ENCODE assay signal across 30 cellular contexts in the genomic region with DNA sequence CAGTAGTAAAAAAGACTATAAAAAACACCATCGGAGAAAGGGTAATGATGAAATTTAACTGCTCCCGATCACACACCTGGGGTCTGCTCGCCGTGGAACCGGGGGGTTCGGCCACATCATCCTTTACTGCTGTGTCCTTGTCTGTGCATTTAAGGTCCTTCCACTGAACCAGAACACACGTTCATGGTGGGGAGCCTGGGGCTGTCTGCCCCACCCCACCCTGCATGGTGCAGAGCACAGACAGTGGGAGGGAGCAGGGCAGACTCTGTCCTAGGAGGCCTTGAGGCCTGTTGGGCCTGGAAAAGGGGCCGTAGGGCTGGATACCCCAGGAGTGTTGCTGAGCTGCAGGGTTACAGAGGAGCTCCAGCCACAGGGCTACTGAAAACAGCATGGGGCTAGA.
"Had no signal": no experiment of that assay in that cellular context is flagged by ENCODE, and none has a peak within 500 bp of the region (broad histone marks: within the 10 kb centered on the region; RNA-seq: fewer than 3 reads in every experiment).

No MANE protein-coding gene starts in this region.

- H3K4me1 ChIP-seq: colonic mucosa had no signal

- H3K9me3 Mint-ChIP-seq: activated CD4-positive, alpha-beta memory T cell treated with anti-CD3 and anti-CD28 coated beads, Interleukin-2, amount 10 ng/mL, durations not matched to agents 7 days and 5 days; activated naive CD4-positive, alpha-beta T cell treated with anti-CD3 and anti-CD28 coated beads, Interleukin-2, amount 10 ng/mL, durations not matched to agents 7 days and 5 days; activated naive CD8-positive, alpha-beta T cell treated with anti-CD3 and anti-CD28 coated beads, Interleukin-2, amount 50 U/mL, for 24 hours; T-cell had no signal

- ATAC-seq: activated CD8-positive, alpha-beta memory T cell treated with anti-CD3 and anti-CD28 coated beads, Interleukin-2, amount 10 ng/mL, durations not matched to agents 7 days and 5 days; activated naive CD8-positive, alpha-beta T cell treated with anti-CD3 and anti-CD28 coated beads, Interleukin-2, amount 50 U/mL, for 24 hours; Panc1; T-cell had no signal

- H3K27ac ChIP-seq: brain microvascular endothelial cell, colonic mucosa, VCaP had no signal

- H3K9me3 ChIP-seq: colonic mucosa, MG63 had no signal

- H3K4me1 Mint-ChIP-seq: activated CD4-positive, alpha-beta memory T cell treated with anti-CD3 and anti-CD28 coated beads, Interleukin-2, amount 10 ng/mL, durations not matched to agents 7 days and 5 days; activated CD8-positive, alpha-beta memory T cell treated with anti-CD3 and anti-CD28 coated beads, Interleukin-2, amount 10 ng/mL, durations not matched to agents 7 days and 5 days; activated naive CD4-positive, alpha-beta T cell treated with anti-CD3 and anti-CD28 coated beads, Interleukin-2, amount 10 ng/mL, durations not matched to agents 7 days and 5 days; activated naive CD8-positive, alpha-beta T cell treated with anti-CD3 and anti-CD28 coated beads, Interleukin-2, amount 50 U/mL, for 24 hours; T-cell had no signal

- H3K27ac Mint-ChIP-seq: activated CD4-positive, alpha-beta memory T cell treated with anti-CD3 and anti-CD28 coated beads, Interleukin-2, amount 10 ng/mL, durations not matched to agents 7 days and 5 days; activated CD8-positive, alpha-beta memory T cell treated with anti-CD3 and anti-CD28 coated beads, Interleukin-2, amount 10 ng/mL, durations not matched to agents 7 days and 5 days; activated naive CD4-positive, alpha-beta T cell treated with anti-CD3 and anti-CD28 coated beads, Interleukin-2, amount 10 ng/mL, durations not matched to agents 7 days and 5 days; activated naive CD8-positive, alpha-beta T cell; activated naive CD8-positive, alpha-beta T cell treated with anti-CD3 and anti-CD28 coated beads, Interleukin-2, amount 50 U/mL, for 24 hours; T-cell had no signal

- H3K4me3 Mint-ChIP-seq: activated CD4-positive, alpha-beta memory T cell treated with anti-CD3 and anti-CD28 coated beads, Interleukin-2, amount 10 ng/mL, durations not matched to agents 7 days and 5 days; activated CD8-positive, alpha-beta memory T cell treated with anti-CD3 and anti-CD28 coated beads, Interleukin-2, amount 10 ng/mL, durations not matched to agents 7 days and 5 days; activated naive CD4-positive, alpha-beta T cell treated with anti-CD3 and anti-CD28 coated beads, Interleukin-2, amount 10 ng/mL, durations not matched to agents 7 days and 5 days; activated naive CD8-positive, alpha-beta T cell; activated naive CD8-positive, alpha-beta T cell treated with anti-CD3 and anti-CD28 coated beads, Interleukin-2, amount 50 U/mL, for 24 hours; T-cell had no signal

- DNase-seq: activated CD4-positive, alpha-beta memory T cell treated with anti-CD3 and anti-CD28 coated beads, Interleukin-2, amount 10 ng/mL, durations not matched to agents 7 days and 5 days; activated CD4-positive, alpha-beta T cell treated with anti-CD3 and anti-CD28 coated beads for 1 hour; activated CD4-positive, alpha-beta T cell treated with anti-CD3 and anti-CD28 coated beads for 48 hours; activated CD4-positive, CD25-positive, alpha-beta regulatory T cell; activated CD8-positive, alpha-beta memory T cell treated with anti-CD3 and anti-CD28 coated beads for 24 hours; activated CD8-positive, alpha-beta memory T cell treated with anti-CD3 and anti-CD28 coated beads, Interleukin-2, amount 10 ng/mL, durations not matched to agents 7 days and 5 days; activated CD8-positive, alpha-beta memory T cell treated with anti-CD3 and anti-CD28 coated beads, Interleukin-2, amount 50 U/mL, for 48 hours; activated effector memory CD4-positive, alpha-beta T cell treated with Interleukin-2 at 50 U/mL for 16 hours; activated naive CD4-positive, alpha-beta T cell treated with anti-CD3 and anti-CD28 coated beads, Interleukin-2, amount 10 ng/mL, durations not matched to agents 7 days and 5 days; activated naive CD8-positive, alpha-beta T cell treated with anti-CD3 and anti-CD28 coated beads, Interleukin-2, amount 50 U/mL, for 24 hours; activated T-cell treated with anti-CD3 and anti-CD28 coated beads, Interleukin-2, amount 50 U/mL, for 48 hours; anterior cingulate cortex; brain microvascular endothelial cell; central memory CD4-positive, alpha-beta T cell; colonic mucosa; Kasumi-1; MG63; NCI-H1092; NCI-H1436 treated with DMSO at 0.1 percent for 48 hours; NCI-H1694 treated with DMSO at 0.1 percent for 48 hours; NCI-H2029; NCI-H345; NCI-H524 treated with DMSO at 0.1 percent for 48 hours; RPMI8226; T-cell; T-helper 2 cell; T-helper 9 cell had no signal

- H3K27me3 ChIP-seq: brain microvascular endothelial cell, colonic mucosa, MG63 had no signal

- H3K4me3 ChIP-seq: colonic mucosa, MG63 had no signal

- H3K36me3 Mint-ChIP-seq: activated CD8-positive, alpha-beta memory T cell treated with anti-CD3 and anti-CD28 coated beads, Interleukin-2, amount 10 ng/mL, durations not matched to agents 7 days and 5 days; activated naive CD4-positive, alpha-beta T cell treated with anti-CD3 and anti-CD28 coated beads, Interleukin-2, amount 10 ng/mL, durations not matched to agents 7 days and 5 days; activated naive CD8-positive, alpha-beta T cell; T-cell had no signal

- H3K36me3 ChIP-seq: brain microvascular endothelial cell, colonic mucosa, MG63 had no signal
